Comparison of ENCODE assay signal across 8 cellular contexts in genomic region chr4:140153419-140153743, GRCh38. TPM values are rescaled to one million over a fixed set of nuclear protein-coding genes. Genes with fewer than 3 reads are reported as not detected.
A peak's percentile ranks its signal among the peaks of the same experiment; 100 is the strongest.
DNase-seq lines count a peak whose midpoint lies in the region; ATAC-seq and TF ChIP-seq lines count a peak whose summit lies in the region.

No MANE protein-coding gene starts in this region.

- no peaks in the 10 kb centered on the region for H3K9me3 ChIP-seq in T-helper 17 cell (ENCODE audit: control insufficient read depth, low read length, poor library complexity, severe bottlenecking)

- TF ChIP-seq CTCF in GM20000 (IDR thresholded peaks at IDR 0.05; ENCODE audit: extremely low read depth, missing control alignments) (no peak), foreskin fibroblast (IDR thresholded peaks at IDR 0.05; ENCODE audit: low read depth, low read length) (no peak)

- H3K27ac Mint-ChIP-seq in T-helper 17 cell: peak overlapping the region; percentile 67

- no peaks in the 10 kb centered on the region for H3K27me3 Mint-ChIP-seq in T-helper 17 cell

- H3K4me3 ChIP-seq in foreskin fibroblast (ENCODE audit: low read depth in 1 of 2, low read length in 2 of 2): peak overlapping the region; percentile 76 to 78
- peak overlapping the region; percentile 81 for H3K4me3 ChIP-seq in skeletal muscle cell (ENCODE audit: low read depth, low read length)

- peak overlapping the region; percentile 93 for H3K4me3 Mint-ChIP-seq in T-helper 17 cell

- H3K4me1 Mint-ChIP-seq in T-helper 17 cell: peaks cover 20% of the 10 kb centered on the region

- ATAC-seq in T-helper 17 cell: no peak
- no peak for ATAC-seq in GM18907 (IDR thresholded peaks at IDR 0.05; ENCODE audit: unreplicated experiment)

- no peaks in the 10 kb centered on the region for H3K36me3 Mint-ChIP-seq in T-helper 17 cell (ENCODE audit: low read depth)

- DNase-seq in GM20000 (ENCODE audit: low spot score): peak; percentile 24
- no peak for DNase-seq in T-helper 17 cell
- no peak for DNase-seq in foreskin fibroblast
- no peak for DNase-seq in skeletal muscle cell (ENCODE audit: low read depth)
- no peak for DNase-seq in CD1c-positive myeloid dendritic cell (ENCODE audit: extremely low spot score)
- no peak for DNase-seq in inferior parietal cortex (ENCODE audit: extremely low spot score)
- no peak for DNase-seq in central memory CD4-positive, alpha-beta T cell

RNA-seq across cellular contexts. Expression of gene MAML3, which starts 0.6 kb away (rescaled TPM):
- 1 to 10 TPM; 1.1 to 4.2 TPM for total RNA-seq in T-helper 17 cell
